16 cellular contexts compared by ENCODE assay signal in genomic region chr10:27245846-27246245, GRCh38. TPM values are rescaled to one million over a fixed set of nuclear protein-coding genes. Genes with fewer than 3 reads are reported as not detected.
DNase-seq lines count a peak whose midpoint lies in the region; ATAC-seq, FAIRE-seq and TF ChIP-seq lines count a peak whose summit lies in the region.
"Had no signal": no experiment of that assay in that cellular context is flagged by ENCODE, and none has a peak within 500 bp of the region (broad histone marks: within the 10 kb centered on the region; RNA-seq: fewer than 3 reads in every experiment).

No MANE protein-coding gene starts in this region.

- H3K4me2 ChIP-seq in K562 (ENCODE audit: insufficient read depth, low read length): no peak overlapping the region
- H3K4me2 ChIP-seq: BLaER1 had no signal

- 69% methylated on average over 10 of the region's 11 CpGs for WGBS in K562 (ENCODE audit: insufficient coverage, low coverage, missing lambda C conversion rate)

- 0 out of 2 replicates have a peak overlapping the region, but pooled peaks have one; percentile 8 for H2AFZ ChIP-seq in K562 (ENCODE audit: low read depth, low read length)
- H2AFZ ChIP-seq: GM23248 had no signal

- no peak overlapping the region for H3K27ac Mint-ChIP-seq in activated CD4-positive, alpha-beta T cell treated with anti-CD3 and anti-CD28 coated beads, Interleukin-2, amount 10 ng/mL, durations not matched to agents 24 days and 14 days
- no peak overlapping the region for H3K27ac Mint-ChIP-seq in memory B cell

- no peak for TF ChIP-seq RAD21 in K562 (CRISPR knock-in tag; conservative IDR thresholded peaks at IDR 0.05 in 1 of 2, IDR thresholded peaks at IDR 0.05 in 1 of 2)

- TF ChIP-seq CTCF in K562 (IDR thresholded peaks at IDR 0.05 in 2 of 3, conservative IDR thresholded peaks at IDR 0.05 in 1 of 3; ENCODE audit: insufficient read depth in 2 of 3, low read depth in 1 of 3, low read length in 3 of 3): no peak

- intact Hi-C loops in activated CD4-positive, alpha-beta T cell treated with anti-CD3 and anti-CD28 coated beads, Interleukin-2, amount 10 ng/mL, durations not matched to agents 24 days and 14 days (cut with micrococcal nuclease): no loop called here
- intact Hi-C loops in K562 (cut with micrococcal nuclease): loop anchor here (10.0 kb wide), 1 partner anchor 279 kb away; no protein-coding TSS in a partner anchor

- POLR2A ChIA-PET in K562 (lab: Yijun Ruan, JAX): no interaction called here

- no peaks in the 10 kb centered on the region; the same call in 2 of the 3 replicates for H3K79me2 ChIP-seq in K562 (ENCODE audit: control insufficient read depth, insufficient read depth, low read length)

- no TSS peak for BruUV-seq in K562 (replicated peaks; lab: Mats Ljungman, UMichigan)

- no peaks in the 10 kb centered on the region for H4K20me1 ChIP-seq in K562 (replicated peaks; ENCODE audit: control insufficient read depth, insufficient read depth, low read length)
- H4K20me1 ChIP-seq: BLaER1 had no signal

- H3K4me3 Mint-ChIP-seq in activated CD4-positive, alpha-beta T cell treated with anti-CD3 and anti-CD28 coated beads, Interleukin-2, amount 10 ng/mL, durations not matched to agents 24 days and 14 days: no peak overlapping the region
- peak overlapping the region; percentile 5 for H3K4me3 Mint-ChIP-seq in memory B cell

- ATAC-seq in K562 (no peak), memory B cell (ENCODE audit: low read depth) (no peak)
- ATAC-seq: GM12878 had no signal

- TF ChIP-seq POLR2A in K562 (conservative IDR thresholded peaks at IDR 0.05): no peak

- in situ Hi-C loops in K562 (cut with MboI): no loop called here

- H3K27me3 ChIP-seq in K562 (ENCODE audit: control insufficient read depth in 2 of 2, insufficient read depth in 2 of 2, low read length in 2 of 2): no peaks in the 10 kb centered on the region
- H3K27me3 ChIP-seq: BLaER1 had no signal

- no peak for FAIRE-seq in K562 (lab: Jason Lieb, UNC)
- FAIRE-seq: GM12878 had no signal

- peaks cover 11 to 12% of the 10 kb centered on the region in 2 experiments; a peak in 4 of 5 replicates for H3K4me1 ChIP-seq in K562 (replicated peaks in 1 of 2; ENCODE audit: control insufficient read depth in 2 of 2, insufficient read depth in 2 of 2, low read length in 2 of 2)

- no peaks in the 10 kb centered on the region for H3K9me3 Mint-ChIP-seq in activated CD4-positive, alpha-beta T cell treated with anti-CD3 and anti-CD28 coated beads, Interleukin-2, amount 10 ng/mL, durations not matched to agents 24 days and 14 days
- no peaks in the 10 kb centered on the region for H3K9me3 Mint-ChIP-seq in memory B cell

- H3K36me3 Mint-ChIP-seq in activated CD4-positive, alpha-beta T cell treated with anti-CD3 and anti-CD28 coated beads, Interleukin-2, amount 10 ng/mL, durations not matched to agents 24 days and 14 days (ENCODE audit: low read depth): peaks cover 5% of the 10 kb centered on the region
- H3K36me3 Mint-ChIP-seq in memory B cell: peaks cover 12% of the 10 kb centered on the region

- no peaks in the 10 kb centered on the region for H3K27me3 Mint-ChIP-seq in activated CD4-positive, alpha-beta T cell treated with anti-CD3 and anti-CD28 coated beads, Interleukin-2, amount 10 ng/mL, durations not matched to agents 24 days and 14 days
- no peaks in the 10 kb centered on the region for H3K27me3 Mint-ChIP-seq in memory B cell

- peak; percentile 51 for DNase-seq in activated CD4-positive, alpha-beta T cell treated with anti-CD3 and anti-CD28 coated beads, Interleukin-2, amount 10 ng/mL, durations not matched to agents 24 days and 14 days
- DNase-seq in activated CD4-positive, alpha-beta T cell treated with anti-CD3 and anti-CD28 coated beads for 1 hour: no peak
- DNase-seq in K562 (ENCODE audit: extremely low read depth in 1 of 4, low spot score in 3 of 4) (no peak), memory B cell (ENCODE audit: low spot score in 2 of 2) (no peak), retina (peak; percentile 28), HuH-7 (ENCODE audit: low spot score) (no peak), C1 segment of cervical spinal cord (lab: John Stamatoyannopoulos, UW) (no peak)
- DNase-seq in activated CD8-positive, alpha-beta memory T cell treated with anti-CD3 and anti-CD28 coated beads, Interleukin-2, amount 50 U/mL, for 4 hours: no peak
- DNase-seq: Calu3; CD4-positive, CD25-positive, alpha-beta regulatory T cell; DMS 273 treated with DMSO at 0.1 percent for 48 hours; GM23248; H7 had no signal

- H3K9ac ChIP-seq in K562 (ENCODE audit: insufficient read depth in 1 of 2, low read depth in 2 of 2, low read length in 2 of 2): no peak overlapping the region
- H3K9ac ChIP-seq: BLaER1, GM23248 had no signal

- H3K9me3 ChIP-seq in K562 (replicated peaks; ENCODE audit: control insufficient read depth, insufficient read depth, low read depth, low read length): no peaks in the 10 kb centered on the region
- H3K9me3 ChIP-seq: BLaER1 had no signal

- no peak for TF ChIP-seq EP300 in K562 (IDR thresholded peaks at IDR 0.05; ENCODE audit: low read length)

- H3K4me1 Mint-ChIP-seq in activated CD4-positive, alpha-beta T cell treated with anti-CD3 and anti-CD28 coated beads, Interleukin-2, amount 10 ng/mL, durations not matched to agents 24 days and 14 days: peaks cover 26% of the 10 kb centered on the region
- H3K4me1 Mint-ChIP-seq in memory B cell: peaks cover 19% of the 10 kb centered on the region

- H3K36me3 ChIP-seq in K562 (ENCODE audit: control insufficient read depth, insufficient read depth, low read length): no peaks in the 10 kb centered on the region
- H3K36me3 ChIP-seq: BLaER1 had no signal

- H3K27ac ChIP-seq in K562 (ENCODE audit: extremely low read depth, low read depth, low read length): no peak overlapping the region
- H3K27ac ChIP-seq: 22Rv1, BLaER1, GM23248 had no signal

- H3K4me3 ChIP-seq in K562: no peak overlapping the region
- H3K4me3 ChIP-seq: BLaER1, GM12878, GM23248 had no signal

- no peaks in the 10 kb centered on the region for H3K9me1 ChIP-seq in K562 (ENCODE audit: control insufficient read depth, insufficient read depth, low read length)

- CTCF ChIA-PET in K562 (lab: Yijun Ruan, JAX; ENCODE audit: low intra/inter-chr PET ratio): interaction anchor here (0.6 kb wide), 1 partner anchor 1167 kb away, joined by 6 read pairs; no protein-coding TSS in a partner anchor

TF ChIP-seq in K562, 482 proteins besides CTCF, POLR2A, EP300 and RAD21 (continues in another document):
- TF ChIP-seq RUNX1 (IDR thresholded peaks at IDR 0.05; ENCODE audit: low read depth): no peak

RNA-seq across cellular contexts. Expression of gene ACBD5, which starts 5.2 kb away (rescaled TPM):
- total RNA-seq in activated CD4-positive, alpha-beta T cell treated with anti-CD3 and anti-CD28 coated beads, Interleukin-2, amount 10 ng/mL, durations not matched to agents 24 days and 14 days: 22.3 and 23.4 TPM in 2 replicates
- 4.2 and 9.1 TPM in 2 replicates for total RNA-seq in K562 (2011; cell fraction: chromatin; rRNA removed; ENCODE audit: low replicate concordance)
- total RNA-seq in K562 (2011; cell fraction: nucleolus; rRNA removed): 3.2 and 3.8 TPM in 2 replicates
- total RNA-seq in K562 (2011; cell fraction: nucleoplasm; rRNA removed): 3.8 and 5.0 TPM in 2 replicates
- total RNA-seq in K562 (2014; rRNA removed) (7.8 and 9.9 TPM in 2 replicates), K562 (2014; rRNA removed; fragmentation: Illumina TruSeq; extraction: Trizol) (10.3 TPM in 2 replicates), K562 (2015; rRNA removed; fragmentation: Illumina TruSeq; extraction: Trizol) (10.1 and 10.3 TPM in 2 replicates), K562 (2021) (8.4 and 8.7 TPM in 2 replicates)
- polyA plus RNA-seq in K562 (2011; rRNA removed) (7.4 and 7.9 TPM in 2 replicates), K562 (2014; fragmentation: Illumina TruSeq; extraction: Trizol) (7.6 and 8.5 TPM in 2 replicates), K562 (2014; fragmentation: Nextera tagmentation; extraction: Ambion mirVana) (1 to 10 TPM; 1.5 to 2.2 TPM), K562 (2014; rRNA removed) (5.1 and 6.1 TPM in 2 replicates)
- polyA plus RNA-seq in K562 (2011; cell fraction: cytosol; rRNA removed): 1.6 and 4.7 TPM in 2 replicates
- polyA plus RNA-seq in K562 (2011; cell fraction: nucleus; rRNA removed): 3.2 and 4.5 TPM in 2 replicates
- polyA plus RNA-seq in K562 (2012): 5.4 and 6.1 TPM in 2 replicates
- 8.9 and 10.8 TPM in 2 replicates for polyA minus RNA-seq in K562 (2011; rRNA and poly(A)+ RNA removed)
- polyA minus RNA-seq in K562 (2011; cell fraction: cytosol; rRNA and poly(A)+ RNA removed): 4.4 and 6.7 TPM in 2 replicates
- polyA minus RNA-seq in K562 (2011; cell fraction: nucleus; rRNA and poly(A)+ RNA removed): 2.2 and 6.0 TPM in 2 replicates

Comparison
In these comparisons a context has a peak if more than half of its experiments do, and no peak if none do; other contexts are left out.
1. DNase-seq: peak in activated CD4-positive, alpha-beta T cell treated with anti-CD3 and anti-CD28 coated beads, Interleukin-2, amount 10 ng/mL, durations not matched to agents 24 days and 14 days (single experiment) and retina (single experiment); none in activated CD4-positive, alpha-beta T cell treated with anti-CD3 and anti-CD28 coated beads for 1 hour (single experiment), K562 (0 of 4), memory B cell (0 of 2), HuH-7 (single experiment), C1 segment of cervical spinal cord (0 of 14) and activated CD8-positive, alpha-beta memory T cell treated with anti-CD3 and anti-CD28 coated beads, Interleukin-2, amount 50 U/mL, for 4 hours (single experiment).